Comparison of ENCODE assay signal across 1 cellular context in the genomic region with DNA sequence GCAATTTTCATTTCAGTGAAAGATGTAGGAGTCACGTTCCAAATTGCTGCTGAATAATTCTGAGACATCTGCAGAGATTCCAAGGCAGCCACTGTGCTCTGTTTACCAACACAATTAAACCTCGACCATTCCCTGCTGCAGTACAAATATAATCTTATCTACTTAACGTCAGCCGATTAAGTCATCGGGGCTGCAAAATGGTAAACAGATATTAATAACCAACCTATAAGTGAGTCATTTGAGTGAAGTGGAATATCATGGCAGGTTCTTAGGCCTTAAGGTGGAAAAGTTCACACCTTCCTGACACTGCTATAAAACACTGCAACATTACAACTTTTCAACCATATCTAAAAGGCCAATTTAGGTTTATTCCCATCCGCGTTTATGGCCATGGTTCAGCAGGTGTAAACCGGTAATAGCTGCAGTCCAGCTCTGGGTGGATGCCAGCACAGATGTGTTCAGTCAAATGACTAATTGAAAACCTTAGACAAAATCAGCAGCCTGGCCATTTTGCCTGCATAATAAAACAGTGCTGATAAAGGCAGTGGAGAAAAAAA.
TF ChIP-seq lines count a peak whose summit lies in the region.

No MANE protein-coding gene starts in this region.

TF ChIP-seq in GM23338, 12 proteins besides CTCF, POLR2A, EP300 and RAD21 (continued from another document):
- TF ChIP-seq, protein P1, sequence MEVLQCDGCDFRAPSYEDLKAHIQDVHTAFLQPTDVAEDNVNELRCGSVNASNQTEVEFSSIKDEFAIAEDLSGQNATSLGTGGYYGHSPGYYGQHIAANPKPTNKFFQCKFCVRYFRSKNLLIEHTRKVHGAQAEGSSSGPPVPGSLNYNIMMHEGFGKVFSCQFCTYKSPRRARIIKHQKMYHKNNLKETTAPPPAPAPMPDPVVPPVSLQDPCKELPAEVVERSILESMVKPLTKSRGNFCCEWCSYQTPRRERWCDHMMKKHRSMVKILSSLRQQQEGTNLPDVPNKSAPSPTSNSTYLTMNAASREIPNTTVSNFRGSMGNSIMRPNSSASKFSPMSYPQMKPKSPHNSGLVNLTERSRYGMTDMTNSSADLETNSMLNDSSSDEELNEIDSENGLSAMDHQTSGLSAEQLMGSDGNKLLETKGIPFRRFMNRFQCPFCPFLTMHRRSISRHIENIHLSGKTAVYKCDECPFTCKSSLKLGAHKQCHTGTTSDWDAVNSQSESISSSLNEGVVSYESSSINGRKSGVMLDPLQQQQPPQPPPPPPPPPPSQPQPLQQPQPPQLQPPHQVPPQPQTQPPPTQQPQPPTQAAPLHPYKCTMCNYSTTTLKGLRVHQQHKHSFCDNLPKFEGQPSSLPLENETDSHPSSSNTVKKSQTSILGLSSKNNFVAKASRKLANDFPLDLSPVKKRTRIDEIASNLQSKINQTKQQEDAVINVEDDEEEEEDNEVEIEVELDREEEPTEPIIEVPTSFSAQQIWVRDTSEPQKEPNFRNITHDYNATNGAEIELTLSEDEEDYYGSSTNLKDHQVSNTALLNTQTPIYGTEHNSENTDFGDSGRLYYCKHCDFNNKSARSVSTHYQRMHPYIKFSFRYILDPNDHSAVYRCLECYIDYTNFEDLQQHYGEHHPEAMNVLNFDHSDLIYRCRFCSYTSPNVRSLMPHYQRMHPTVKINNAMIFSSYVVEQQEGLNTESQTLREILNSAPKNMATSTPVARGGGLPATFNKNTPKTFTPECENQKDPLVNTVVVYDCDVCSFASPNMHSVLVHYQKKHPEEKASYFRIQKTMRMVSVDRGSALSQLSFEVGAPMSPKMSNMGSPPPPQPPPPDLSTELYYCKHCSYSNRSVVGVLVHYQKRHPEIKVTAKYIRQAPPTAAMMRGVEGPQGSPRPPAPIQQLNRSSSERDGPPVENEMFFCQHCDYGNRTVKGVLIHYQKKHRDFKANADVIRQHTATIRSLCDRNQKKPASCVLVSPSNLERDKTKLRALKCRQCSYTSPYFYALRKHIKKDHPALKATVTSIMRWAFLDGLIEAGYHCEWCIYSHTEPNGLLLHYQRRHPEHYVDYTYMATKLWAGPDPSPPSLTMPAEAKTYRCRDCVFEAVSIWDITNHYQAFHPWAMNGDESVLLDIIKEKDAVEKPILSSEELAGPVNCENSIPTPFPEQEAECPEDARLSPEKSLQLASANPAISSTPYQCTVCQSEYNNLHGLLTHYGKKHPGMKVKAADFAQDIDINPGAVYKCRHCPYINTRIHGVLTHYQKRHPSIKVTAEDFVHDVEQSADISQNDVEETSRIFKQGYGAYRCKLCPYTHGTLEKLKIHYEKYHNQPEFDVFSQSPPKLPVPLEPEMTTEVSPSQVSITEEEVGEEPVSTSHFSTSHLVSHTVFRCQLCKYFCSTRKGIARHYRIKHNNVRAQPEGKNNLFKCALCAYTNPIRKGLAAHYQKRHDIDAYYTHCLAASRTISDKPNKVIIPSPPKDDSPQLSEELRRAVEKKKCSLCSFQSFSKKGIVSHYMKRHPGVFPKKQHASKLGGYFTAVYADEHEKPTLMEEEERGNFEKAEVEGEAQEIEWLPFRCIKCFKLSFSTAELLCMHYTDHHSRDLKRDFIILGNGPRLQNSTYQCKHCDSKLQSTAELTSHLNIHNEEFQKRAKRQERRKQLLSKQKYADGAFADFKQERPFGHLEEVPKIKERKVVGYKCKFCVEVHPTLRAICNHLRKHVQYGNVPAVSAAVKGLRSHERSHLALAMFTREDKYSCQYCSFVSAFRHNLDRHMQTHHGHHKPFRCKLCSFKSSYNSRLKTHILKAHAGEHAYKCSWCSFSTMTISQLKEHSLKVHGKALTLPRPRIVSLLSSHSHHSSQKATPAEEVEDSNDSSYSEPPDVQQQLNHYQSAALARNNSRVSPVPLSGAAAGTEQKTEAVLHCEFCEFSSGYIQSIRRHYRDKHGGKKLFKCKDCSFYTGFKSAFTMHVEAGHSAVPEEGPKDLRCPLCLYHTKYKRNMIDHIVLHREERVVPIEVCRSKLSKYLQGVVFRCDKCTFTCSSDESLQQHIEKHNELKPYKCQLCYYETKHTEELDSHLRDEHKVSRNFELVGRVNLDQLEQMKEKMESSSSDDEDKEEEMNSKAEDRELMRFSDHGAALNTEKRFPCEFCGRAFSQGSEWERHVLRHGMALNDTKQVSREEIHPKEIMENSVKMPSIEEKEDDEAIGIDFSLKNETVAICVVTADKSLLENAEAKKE (CRISPR knock-in tag; IDR thresholded peaks at IDR 0.05): no peak
- TF ChIP-seq, protein P2, sequence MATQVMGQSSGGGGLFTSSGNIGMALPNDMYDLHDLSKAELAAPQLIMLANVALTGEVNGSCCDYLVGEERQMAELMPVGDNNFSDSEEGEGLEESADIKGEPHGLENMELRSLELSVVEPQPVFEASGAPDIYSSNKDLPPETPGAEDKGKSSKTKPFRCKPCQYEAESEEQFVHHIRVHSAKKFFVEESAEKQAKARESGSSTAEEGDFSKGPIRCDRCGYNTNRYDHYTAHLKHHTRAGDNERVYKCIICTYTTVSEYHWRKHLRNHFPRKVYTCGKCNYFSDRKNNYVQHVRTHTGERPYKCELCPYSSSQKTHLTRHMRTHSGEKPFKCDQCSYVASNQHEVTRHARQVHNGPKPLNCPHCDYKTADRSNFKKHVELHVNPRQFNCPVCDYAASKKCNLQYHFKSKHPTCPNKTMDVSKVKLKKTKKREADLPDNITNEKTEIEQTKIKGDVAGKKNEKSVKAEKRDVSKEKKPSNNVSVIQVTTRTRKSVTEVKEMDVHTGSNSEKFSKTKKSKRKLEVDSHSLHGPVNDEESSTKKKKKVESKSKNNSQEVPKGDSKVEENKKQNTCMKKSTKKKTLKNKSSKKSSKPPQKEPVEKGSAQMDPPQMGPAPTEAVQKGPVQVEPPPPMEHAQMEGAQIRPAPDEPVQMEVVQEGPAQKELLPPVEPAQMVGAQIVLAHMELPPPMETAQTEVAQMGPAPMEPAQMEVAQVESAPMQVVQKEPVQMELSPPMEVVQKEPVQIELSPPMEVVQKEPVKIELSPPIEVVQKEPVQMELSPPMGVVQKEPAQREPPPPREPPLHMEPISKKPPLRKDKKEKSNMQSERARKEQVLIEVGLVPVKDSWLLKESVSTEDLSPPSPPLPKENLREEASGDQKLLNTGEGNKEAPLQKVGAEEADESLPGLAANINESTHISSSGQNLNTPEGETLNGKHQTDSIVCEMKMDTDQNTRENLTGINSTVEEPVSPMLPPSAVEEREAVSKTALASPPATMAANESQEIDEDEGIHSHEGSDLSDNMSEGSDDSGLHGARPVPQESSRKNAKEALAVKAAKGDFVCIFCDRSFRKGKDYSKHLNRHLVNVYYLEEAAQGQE (IDR thresholded peaks at IDR 0.05; ENCODE audit: unreplicated experiment): no peak
- TF ChIP-seq CREB1 (CRISPR knock-in tag; IDR thresholded peaks at IDR 0.05; ENCODE audit: low read depth): no peak
- TF ChIP-seq EZH2phosphoT487 (IDR thresholded peaks at IDR 0.05; ENCODE audit: unreplicated experiment): no peak
- TF ChIP-seq NANOG (IDR thresholded peaks at IDR 0.05; ENCODE audit: borderline replicate concordance): no peak
- no peak for TF ChIP-seq ZNF331 (CRISPR knock-in tag; IDR thresholded peaks at IDR 0.05; ENCODE audit: low read depth)
- no peak for TF ChIP-seq ZNF114 (CRISPR knock-in tag; IDR thresholded peaks at IDR 0.05)
- no peak for TF ChIP-seq STAT1 (IDR thresholded peaks at IDR 0.05; ENCODE audit: unreplicated experiment)
- no peak for TF ChIP-seq JUNB (IDR thresholded peaks at IDR 0.05; ENCODE audit: unreplicated experiment)
